ENCODE assay signal across 1 cellular context in the genomic region with DNA sequence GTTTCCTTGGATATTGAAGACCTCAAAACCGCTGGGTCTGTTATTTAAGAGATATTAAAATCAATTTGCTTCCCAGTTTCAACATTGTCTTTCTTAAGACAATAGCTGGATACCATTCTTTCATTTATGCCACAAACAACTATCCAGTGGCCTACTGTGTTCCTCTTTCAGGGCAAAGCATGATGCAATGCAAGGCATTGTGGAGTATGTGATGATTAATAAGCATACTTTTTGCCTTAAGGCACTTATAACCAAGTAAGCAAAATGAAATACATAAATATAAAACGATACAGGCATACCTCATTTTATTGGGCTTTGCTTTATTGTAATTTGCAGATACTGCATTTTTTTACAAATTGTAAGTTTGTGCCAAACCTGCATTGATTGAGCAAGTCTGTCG.
TF ChIP-seq lines count a peak whose summit lies in the region.

No MANE protein-coding gene starts in this region.

TF ChIP-seq in GM23338, 12 proteins besides CTCF, POLR2A, EP300 and RAD21 (continued from another document):
- TF ChIP-seq, protein P1, sequence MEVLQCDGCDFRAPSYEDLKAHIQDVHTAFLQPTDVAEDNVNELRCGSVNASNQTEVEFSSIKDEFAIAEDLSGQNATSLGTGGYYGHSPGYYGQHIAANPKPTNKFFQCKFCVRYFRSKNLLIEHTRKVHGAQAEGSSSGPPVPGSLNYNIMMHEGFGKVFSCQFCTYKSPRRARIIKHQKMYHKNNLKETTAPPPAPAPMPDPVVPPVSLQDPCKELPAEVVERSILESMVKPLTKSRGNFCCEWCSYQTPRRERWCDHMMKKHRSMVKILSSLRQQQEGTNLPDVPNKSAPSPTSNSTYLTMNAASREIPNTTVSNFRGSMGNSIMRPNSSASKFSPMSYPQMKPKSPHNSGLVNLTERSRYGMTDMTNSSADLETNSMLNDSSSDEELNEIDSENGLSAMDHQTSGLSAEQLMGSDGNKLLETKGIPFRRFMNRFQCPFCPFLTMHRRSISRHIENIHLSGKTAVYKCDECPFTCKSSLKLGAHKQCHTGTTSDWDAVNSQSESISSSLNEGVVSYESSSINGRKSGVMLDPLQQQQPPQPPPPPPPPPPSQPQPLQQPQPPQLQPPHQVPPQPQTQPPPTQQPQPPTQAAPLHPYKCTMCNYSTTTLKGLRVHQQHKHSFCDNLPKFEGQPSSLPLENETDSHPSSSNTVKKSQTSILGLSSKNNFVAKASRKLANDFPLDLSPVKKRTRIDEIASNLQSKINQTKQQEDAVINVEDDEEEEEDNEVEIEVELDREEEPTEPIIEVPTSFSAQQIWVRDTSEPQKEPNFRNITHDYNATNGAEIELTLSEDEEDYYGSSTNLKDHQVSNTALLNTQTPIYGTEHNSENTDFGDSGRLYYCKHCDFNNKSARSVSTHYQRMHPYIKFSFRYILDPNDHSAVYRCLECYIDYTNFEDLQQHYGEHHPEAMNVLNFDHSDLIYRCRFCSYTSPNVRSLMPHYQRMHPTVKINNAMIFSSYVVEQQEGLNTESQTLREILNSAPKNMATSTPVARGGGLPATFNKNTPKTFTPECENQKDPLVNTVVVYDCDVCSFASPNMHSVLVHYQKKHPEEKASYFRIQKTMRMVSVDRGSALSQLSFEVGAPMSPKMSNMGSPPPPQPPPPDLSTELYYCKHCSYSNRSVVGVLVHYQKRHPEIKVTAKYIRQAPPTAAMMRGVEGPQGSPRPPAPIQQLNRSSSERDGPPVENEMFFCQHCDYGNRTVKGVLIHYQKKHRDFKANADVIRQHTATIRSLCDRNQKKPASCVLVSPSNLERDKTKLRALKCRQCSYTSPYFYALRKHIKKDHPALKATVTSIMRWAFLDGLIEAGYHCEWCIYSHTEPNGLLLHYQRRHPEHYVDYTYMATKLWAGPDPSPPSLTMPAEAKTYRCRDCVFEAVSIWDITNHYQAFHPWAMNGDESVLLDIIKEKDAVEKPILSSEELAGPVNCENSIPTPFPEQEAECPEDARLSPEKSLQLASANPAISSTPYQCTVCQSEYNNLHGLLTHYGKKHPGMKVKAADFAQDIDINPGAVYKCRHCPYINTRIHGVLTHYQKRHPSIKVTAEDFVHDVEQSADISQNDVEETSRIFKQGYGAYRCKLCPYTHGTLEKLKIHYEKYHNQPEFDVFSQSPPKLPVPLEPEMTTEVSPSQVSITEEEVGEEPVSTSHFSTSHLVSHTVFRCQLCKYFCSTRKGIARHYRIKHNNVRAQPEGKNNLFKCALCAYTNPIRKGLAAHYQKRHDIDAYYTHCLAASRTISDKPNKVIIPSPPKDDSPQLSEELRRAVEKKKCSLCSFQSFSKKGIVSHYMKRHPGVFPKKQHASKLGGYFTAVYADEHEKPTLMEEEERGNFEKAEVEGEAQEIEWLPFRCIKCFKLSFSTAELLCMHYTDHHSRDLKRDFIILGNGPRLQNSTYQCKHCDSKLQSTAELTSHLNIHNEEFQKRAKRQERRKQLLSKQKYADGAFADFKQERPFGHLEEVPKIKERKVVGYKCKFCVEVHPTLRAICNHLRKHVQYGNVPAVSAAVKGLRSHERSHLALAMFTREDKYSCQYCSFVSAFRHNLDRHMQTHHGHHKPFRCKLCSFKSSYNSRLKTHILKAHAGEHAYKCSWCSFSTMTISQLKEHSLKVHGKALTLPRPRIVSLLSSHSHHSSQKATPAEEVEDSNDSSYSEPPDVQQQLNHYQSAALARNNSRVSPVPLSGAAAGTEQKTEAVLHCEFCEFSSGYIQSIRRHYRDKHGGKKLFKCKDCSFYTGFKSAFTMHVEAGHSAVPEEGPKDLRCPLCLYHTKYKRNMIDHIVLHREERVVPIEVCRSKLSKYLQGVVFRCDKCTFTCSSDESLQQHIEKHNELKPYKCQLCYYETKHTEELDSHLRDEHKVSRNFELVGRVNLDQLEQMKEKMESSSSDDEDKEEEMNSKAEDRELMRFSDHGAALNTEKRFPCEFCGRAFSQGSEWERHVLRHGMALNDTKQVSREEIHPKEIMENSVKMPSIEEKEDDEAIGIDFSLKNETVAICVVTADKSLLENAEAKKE (CRISPR knock-in tag; IDR thresholded peaks at IDR 0.05), result no peak
- no peak for TF ChIP-seq JUNB (IDR thresholded peaks at IDR 0.05; ENCODE audit: unreplicated experiment)
